8 cellular contexts compared by ENCODE assay signal in the genomic region with DNA sequence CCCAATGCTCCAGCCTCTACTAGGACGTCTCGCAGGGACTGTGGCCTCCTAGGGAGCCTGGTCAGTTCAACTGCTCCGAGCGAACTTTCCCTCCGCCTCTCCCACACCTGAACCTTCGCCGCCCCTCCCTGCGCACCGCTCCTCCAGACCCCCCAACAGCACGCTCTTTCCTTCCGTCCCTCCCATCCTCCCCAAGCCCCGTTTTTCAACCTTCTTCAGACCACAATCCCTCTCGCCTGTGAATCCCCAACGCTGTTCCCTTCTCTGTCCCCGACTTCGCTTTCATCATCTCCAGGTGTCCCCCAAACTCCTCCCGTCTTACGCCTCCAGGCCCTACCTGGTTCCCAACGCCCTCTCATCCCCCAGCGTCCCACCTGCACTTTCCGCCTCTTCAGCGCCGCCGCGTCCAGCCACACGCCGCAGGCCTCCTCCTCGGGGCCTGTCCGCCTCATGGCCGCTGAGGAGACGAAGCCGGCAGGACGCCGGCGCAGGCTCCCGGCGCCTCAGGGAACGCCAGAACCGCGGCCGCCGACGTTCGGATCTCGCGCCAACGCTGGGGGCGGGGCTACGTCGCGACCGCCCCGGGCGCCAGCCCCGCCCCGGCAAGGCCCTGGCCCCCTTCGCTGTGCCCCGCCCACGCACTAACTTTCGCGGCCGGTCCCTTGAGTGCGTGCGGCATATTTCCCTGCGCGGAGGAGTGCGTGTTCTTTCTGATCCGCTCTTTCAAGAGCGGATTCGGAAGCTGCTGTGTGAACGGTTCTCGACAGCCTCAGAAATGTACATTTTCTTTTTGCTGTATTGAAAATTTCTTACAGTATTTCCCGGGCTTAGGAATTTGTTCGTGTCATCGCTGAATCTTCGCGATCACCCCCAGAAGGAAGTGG. TPM values are rescaled to one million over a fixed set of nuclear protein-coding genes. Genes with fewer than 3 reads are reported as not detected.
DNase-seq lines count a peak whose midpoint lies in the region; ATAC-seq and TF ChIP-seq lines count a peak whose summit lies in the region.

Gene AUNIP, minus strand, starts transcription at position 552 of the 884 bp plus-strand sequence. Its CDS starts 100 bp downstream, at position 452.

- intact Hi-C loops in lower leg skin (cut with DNase I; ENCODE audit: low total_unique reads), result no loop called here

- H3K4me3 ChIP-seq in lower leg skin (ENCODE audit: low read depth, poor library complexity, severe bottlenecking), result peak within 1 kb of the TSS; percentile 26

- TF ChIP-seq CTCF in lower leg skin (IDR thresholded peaks at IDR 0.05), result no peak

- peak; percentile 75 for ATAC-seq in HG03442 (IDR thresholded peaks at IDR 0.05; ENCODE audit: unreplicated experiment)

- 2 to 4% methylated on average over 63 to 77 of the region's 77 CpGs for WGBS in lower leg skin, 2 donors

- DNase-seq in AML-193 (lab: John Stamatoyannopoulos, UW) (peak; percentile 81 to 85), NCI-H69 (lab: John Stamatoyannopoulos, UW) (peak; percentile 87), dermis microvascular lymphatic vessel endothelial cell (ENCODE audit: low read depth in 2 of 2) (peak; percentile 43 to 86), lower leg skin (ENCODE audit: low spot score in 2 of 2) (peak; percentile 74 to 95)
- peak; percentile 86 to 90 for DNase-seq in activated CD4-positive, alpha-beta T cell treated with anti-CD3 and anti-CD28 coated beads, Interleukin-2, amount 50 U/mL, for 4 hours
- peak; percentile 92 for DNase-seq in stimulated activated CD4-positive, alpha-beta T cell treated with anti-CD3 and anti-CD28 coated beads, Interleukin-4, amount 100 ng/mL, for 24 hours

- TF ChIP-seq POLR2A in GM19193 (IDR thresholded peaks at IDR 0.05; ENCODE audit: extremely low read depth, insufficient read depth, insufficient read length) (peak; percentile 89), lower leg skin (IDR thresholded peaks at IDR 0.05) (no peak)

RNA-seq across cellular contexts. Expression of gene AUNIP, which starts in this region (rescaled TPM):
- total RNA-seq in dermis microvascular lymphatic vessel endothelial cell, result 1.4 and 3.2 TPM in 2 replicates
- total RNA-seq in lower leg skin, result under 1 TPM in 1 of 4 donors, not detected in 3; 0.68 TPM

Comparison
In these comparisons a context has a peak if more than half of its experiments do, and no peak if none do; other contexts are left out.
1. Peak in every context shown above with its lines: DNase-seq, ATAC-seq and H3K4me3 ChIP-seq.
2. Peak in DNase-seq and H3K4me3 ChIP-seq in lower leg skin; RNA of the gene not detected or under 1 TPM.